In genomic region chr13:25171517-25172302, GRCh38 we compare ENCODE assay signal across 9 cellular contexts. TPM values are rescaled to one million over a fixed set of nuclear protein-coding genes. Genes with fewer than 3 reads are reported as not detected.
DNase-seq lines count a peak whose midpoint lies in the region; ATAC-seq lines count a peak whose summit lies in the region.
"Had no signal": no experiment of that assay in that cellular context is flagged by ENCODE, and none has a peak within 500 bp of the region (broad histone marks: within the 10 kb centered on the region; RNA-seq: fewer than 3 reads in every experiment).

A gene with protein sequence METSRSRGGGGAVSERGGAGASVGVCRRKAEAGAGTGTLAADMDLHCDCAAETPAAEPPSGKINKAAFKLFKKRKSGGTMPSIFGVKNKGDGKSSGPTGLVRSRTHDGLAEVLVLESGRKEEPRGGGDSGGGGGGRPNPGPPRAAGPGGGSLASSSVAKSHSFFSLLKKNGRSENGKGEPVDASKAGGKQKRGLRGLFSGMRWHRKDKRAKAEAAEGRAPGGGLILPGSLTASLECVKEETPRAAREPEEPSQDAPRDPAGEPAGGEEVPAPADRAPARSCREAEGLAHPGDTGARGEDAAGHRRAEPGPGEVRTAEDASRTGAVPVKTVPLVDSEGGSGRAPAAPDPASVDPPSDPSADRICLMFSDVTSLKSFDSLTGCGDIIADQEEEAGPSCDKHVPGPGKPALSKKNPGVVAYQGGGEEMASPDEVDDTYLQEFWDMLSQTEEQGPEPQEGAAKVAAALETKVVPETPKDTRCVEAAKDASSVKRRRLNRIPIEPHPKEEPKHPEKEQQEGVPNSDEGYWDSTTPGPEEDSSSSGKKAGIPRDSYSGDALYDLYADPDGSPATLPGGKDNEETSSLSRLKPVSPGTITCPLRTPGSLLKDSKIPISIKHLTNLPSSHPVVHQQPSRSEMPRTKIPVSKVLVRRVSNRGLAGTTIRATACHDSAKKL (minus strand): TSS chr13:25172288. CDS start chr13:25171619, 669 bp downstream.

- H3K9me3 ChIP-seq in effector memory CD4-positive, alpha-beta T cell (ENCODE audit: control insufficient read depth, low read length): no peaks in the 10 kb centered on the region

- DNase-seq in NCI-H2107 (lab: John Stamatoyannopoulos, UW): peak; percentile 19
- no peak for DNase-seq in NCI-H2107 treated with DMSO at 0.1 percent for 48 hours (lab: John Stamatoyannopoulos, UW; ENCODE audit: unreplicated experiment)
- DNase-seq in NCI-H69 (lab: John Stamatoyannopoulos, UW): peak; percentile 60
- DNase-seq in effector memory CD4-positive, alpha-beta T cell: no peak
- DNase-seq in naive thymus-derived CD8-positive, alpha-beta T cell: peak in 2 of 10 donors; percentile 7 to 22
- DNase-seq in GM19240 (ENCODE audit: insufficient read length, low spot score): no peak

- POLR2A ChIA-PET in naive thymus-derived CD8-positive, alpha-beta T cell (lab: Charles Lee): no interaction called here

- ATAC-seq in naive thymus-derived CD8-positive, alpha-beta T cell: peak in 1 of 2 donors; percentile 43
- ATAC-seq in HG03135 (IDR thresholded peaks at IDR 0.05; ENCODE audit: unreplicated experiment) (no peak), HG03378 (IDR thresholded peaks at IDR 0.05; ENCODE audit: unreplicated experiment) (no peak)

- no peaks in the 10 kb centered on the region for H3K36me3 ChIP-seq in effector memory CD4-positive, alpha-beta T cell (ENCODE audit: control insufficient read depth, insufficient read depth, low read length)

- H3K4me3 ChIP-seq in effector memory CD4-positive, alpha-beta T cell (ENCODE audit: insufficient read depth, low read depth, low read length, poor library complexity, severe bottlenecking): peak within 1 kb of the TSS; percentile 25

- peaks cover 5% of the 10 kb centered on the region for H3K27me3 ChIP-seq in effector memory CD4-positive, alpha-beta T cell (replicated peaks; ENCODE audit: control insufficient read depth, insufficient read depth, low read length, poor library complexity, severe bottlenecking)

- peaks cover 5% of the 10 kb centered on the region for H3K4me1 ChIP-seq in effector memory CD4-positive, alpha-beta T cell (ENCODE audit: control insufficient read depth, insufficient read depth, low read length, poor library complexity, severe bottlenecking)

- H3K27me3 Mint-ChIP-seq in naive thymus-derived CD8-positive, alpha-beta T cell: peaks cover 43 to 68% (median 60%) of the 10 kb centered on the region in 5 donors

- H3K4me1 Mint-ChIP-seq in naive thymus-derived CD8-positive, alpha-beta T cell: peaks cover 11 to 16% (median 12%) of the 10 kb centered on the region in 4 donors

- no peak within 1 kb of the TSS for H3K27ac ChIP-seq in effector memory CD4-positive, alpha-beta T cell (ENCODE audit: insufficient read depth, low read length, poor library complexity, severe bottlenecking)
- H3K27ac ChIP-seq: VCaP had no signal

- H3K36me3 Mint-ChIP-seq in naive thymus-derived CD8-positive, alpha-beta T cell: no peaks in the 10 kb centered on the region

- peaks cover 0 to 5% (median 0%) of the 10 kb centered on the region in 9 donors for H3K9me3 Mint-ChIP-seq in naive thymus-derived CD8-positive, alpha-beta T cell

- H3K4me3 Mint-ChIP-seq in naive thymus-derived CD8-positive, alpha-beta T cell: peak within 1 kb of the TSS; percentile 19 to 86 (median 70)

- peak within 1 kb of the TSS in 1 of 10 donors; percentile 25 for H3K27ac Mint-ChIP-seq in naive thymus-derived CD8-positive, alpha-beta T cell

RNA-seq across cellular contexts. Expression of the gene that starts here (rescaled TPM):
- total RNA-seq in naive thymus-derived CD8-positive, alpha-beta T cell: not detected
- polyA plus RNA-seq in naive thymus-derived CD8-positive, alpha-beta T cell: under 1 TPM in 1 of 3 donors, not detected in 2; 0.14 TPM

Comparison
In these comparisons a context has a peak if more than half of its experiments do, and no peak if none do; other contexts are left out.
1. DNase-seq: peak in NCI-H2107 (single experiment) and NCI-H69 (single experiment); none in NCI-H2107 treated with DMSO at 0.1 percent for 48 hours (single experiment), effector memory CD4-positive, alpha-beta T cell (0 of 3) and GM19240 (single experiment).